Comparison of ENCODE assay signal across 11 cellular contexts in genomic region chrX:18763106-18763505, GRCh38. TPM values are rescaled to one million over a fixed set of nuclear protein-coding genes. Genes with fewer than 3 reads are reported as not detected.
"Had no signal": no experiment of that assay in that cellular context is flagged by ENCODE, and none has a peak within 500 bp of the region (broad histone marks: within the 10 kb centered on the region; RNA-seq: fewer than 3 reads in every experiment).

No MANE protein-coding gene starts in this region.

RNA-seq across cellular contexts. Expression of gene PPEF1, which starts 55.7 kb away (rescaled TPM):
- total RNA-seq: activated CD4-positive, alpha-beta memory T cell treated with anti-CD3 and anti-CD28 coated beads, Interleukin-2, amount 10 ng/mL, durations not matched to agents 7 days and 5 days; activated CD4-positive, alpha-beta T cell treated with anti-CD3 and anti-CD28 coated beads, Interleukin-2, amount 10 ng/mL, durations not matched to agents 7 days and 5 days; activated CD8-positive, alpha-beta memory T cell treated with anti-CD3 and anti-CD28 coated beads, Interleukin-2, amount 10 ng/mL, durations not matched to agents 7 days and 5 days; activated CD8-positive, alpha-beta T cell treated with anti-CD3 and anti-CD28 coated beads, Interleukin-2, amount 10 ng/mL, durations not matched to agents 7 days and 5 days; activated naive CD8-positive, alpha-beta T cell treated with anti-CD3 and anti-CD28 coated beads, Interleukin-2, amount 10 ng/mL, durations not matched to agents 7 days and 5 days; activated T-helper 2 cell treated with anti-CD3 and anti-CD28 coated beads, Interferon-gamma antibody, Interleukin-2, Interleukin-4, amounts not matched to agents 10 μg/mL and 5 μg/mL and 100 μg/mL, durations not matched to agents 14 hours and 24 hours and 36 hours; ascending aorta; bronchial epithelial cell; T-helper 1 cell treated with Interleukin-12 subunit alpha and Interleukin-12 subunit beta and Interleukin-4 antibody, amounts not matched to agents 30 ng/mL and 1 ng/mL, for 36 hours; T-helper 2 cell treated with Interferon-gamma antibody and Interleukin-4, amounts not matched to agents 100 ng/mL and 5 ng/mL, for 36 hours had no signal
- polyA plus RNA-seq: cardiac muscle cell had no signal
